ENCODE assay signal across 7 cellular contexts in genomic region chr5:12574298-12575093, GRCh38.
A peak's percentile ranks its signal among the peaks of the same experiment; 100 is the strongest.
DNase-seq lines count a peak whose midpoint lies in the region; ATAC-seq, FAIRE-seq and TF ChIP-seq lines count a peak whose summit lies in the region.
"Not testable (repeated sequence)": the region's sequence is repeated elsewhere in the genome, so short reads cannot be mapped to it uniquely, and the experiment has no call there.

No MANE protein-coding gene starts in this region.

- H3K9me1 ChIP-seq in K562 (ENCODE audit: control insufficient read depth, insufficient read depth, low read length) = not testable (repeated sequence)

- in situ Hi-C loops in K562 (cut with MboI) = not testable (repeated sequence)

- 2% methylated on average over 21 of the region's 56 CpGs for WGBS in K562 (ENCODE audit: insufficient coverage, low coverage, missing lambda C conversion rate)
- 93 to 98% methylated on average over 28 to 33 of the region's 56 CpGs for WGBS in lower leg skin, 2 donors

- CTCF ChIA-PET in K562 (lab: Yijun Ruan, JAX; ENCODE audit: low intra/inter-chr PET ratio) = not testable (repeated sequence)

- FAIRE-seq in K562 (lab: Jason Lieb, UNC) = not testable (repeated sequence)

- peak overlapping the region; percentile 79 to 95 for H3K9ac ChIP-seq in K562 (ENCODE audit: insufficient read depth in 1 of 2, low read depth in 2 of 2, low read length in 2 of 2)

- not testable (repeated sequence) for TF ChIP-seq EP300 in K562 (IDR thresholded peaks at IDR 0.05; ENCODE audit: low read length)

- not testable (repeated sequence) for BruUV-seq in K562 (replicated peaks; lab: Mats Ljungman, UMichigan)

- H2AFZ ChIP-seq in K562 (ENCODE audit: low read depth, low read length) = peak overlapping the region; percentile 76

- not testable (repeated sequence) for H3K27me3 ChIP-seq in K562 (ENCODE audit: control insufficient read depth in 2 of 2, insufficient read depth in 2 of 2, low read length in 2 of 2)

- peaks cover 22% of the 10 kb centered on the region for H3K36me3 ChIP-seq in K562 (ENCODE audit: control insufficient read depth, insufficient read depth, low read length)

- peak; percentile 88 for DNase-seq in DMS53 (lab: John Stamatoyannopoulos, UW)
- peak; percentile 89 for DNase-seq in NCI-H1105 (lab: John Stamatoyannopoulos, UW)
- DNase-seq in NCI-H1930 (lab: John Stamatoyannopoulos, UW) = peak; percentile 87 to 88
- DNase-seq in NCI-H510A treated with DMSO at 0.1 percent for 48 hours (lab: John Stamatoyannopoulos, UW) = peak; percentile 90
- peak; percentile 94 for DNase-seq in RPMI8226
- peak; percentile 50 to 93 (median 58) for DNase-seq in K562 (ENCODE audit: extremely low read depth in 1 of 4, low spot score in 3 of 4)
- not testable (repeated sequence) for DNase-seq in lower leg skin (ENCODE audit: low spot score in 2 of 2)

- not testable (repeated sequence) for H4K20me1 ChIP-seq in K562 (replicated peaks; ENCODE audit: control insufficient read depth, insufficient read depth, low read length)

- not testable (repeated sequence) for H3K4me1 ChIP-seq in K562 (replicated peaks in 1 of 2; ENCODE audit: control insufficient read depth in 2 of 2, insufficient read depth in 2 of 2, low read length in 2 of 2)

- not testable (repeated sequence) for H3K9me3 ChIP-seq in K562 (replicated peaks; ENCODE audit: control insufficient read depth, insufficient read depth, low read depth, low read length)

- peak overlapping the region; percentile 80 for H3K27ac ChIP-seq in K562 (ENCODE audit: extremely low read depth, low read depth, low read length)

- peak; percentile 98 for ATAC-seq in K562

- peak overlapping the region; percentile 79 for H3K4me2 ChIP-seq in K562 (ENCODE audit: insufficient read depth, low read length)

- peak overlapping the region; percentile 61 for H3K4me3 ChIP-seq in K562
- H3K4me3 ChIP-seq in lower leg skin (ENCODE audit: low read depth, poor library complexity, severe bottlenecking) = peak overlapping the region; percentile 12

- peaks cover 54% of the 10 kb centered on the region for H3K79me2 ChIP-seq in K562 (ENCODE audit: control insufficient read depth, insufficient read depth, low read length)

- not testable (repeated sequence) for TF ChIP-seq CTCF in K562 (IDR thresholded peaks at IDR 0.05 in 2 of 3, conservative IDR thresholded peaks at IDR 0.05 in 1 of 3; ENCODE audit: insufficient read depth in 2 of 3, low read depth in 1 of 3, low read length in 3 of 3); lower leg skin (IDR thresholded peaks at IDR 0.05)

- POLR2A ChIA-PET in K562 (lab: Yijun Ruan, JAX) = interaction anchor here (0.7 to 1.2 kb wide), 2 partner anchors 13 to 20 kb away, joined by 3 read pairs; no protein-coding TSS in a partner anchor

- TF ChIP-seq POLR2A in K562 (conservative IDR thresholded peaks at IDR 0.05) = peak; percentile 78
- not testable (repeated sequence) for TF ChIP-seq POLR2A in lower leg skin (IDR thresholded peaks at IDR 0.05)

- intact Hi-C loops in K562 (cut with micrococcal nuclease) = loop anchor here (1.0 kb wide), 1 partner anchor 41 kb away; no protein-coding TSS in a partner anchor
- intact Hi-C loops in lower leg skin (cut with DNase I; ENCODE audit: low total_unique reads) = not testable (repeated sequence)

- not testable (repeated sequence) for TF ChIP-seq RAD21 in K562 (CRISPR knock-in tag; conservative IDR thresholded peaks at IDR 0.05 in 1 of 2, IDR thresholded peaks at IDR 0.05 in 1 of 2)

TF ChIP-seq in K562, 482 proteins besides CTCF, POLR2A, EP300 and RAD21 (continues in another document):
- TF ChIP-seq CREM (IDR thresholded peaks at IDR 0.05; ENCODE audit: low read depth) (peak; percentile 42), EGR1 (conservative IDR thresholded peaks at IDR 0.05) (peak; percentile 82), CHD2 (IDR thresholded peaks at IDR 0.05; ENCODE audit: low read depth, low read length) (peak; percentile 87), ZNF740 (CRISPR knock-in tag; IDR thresholded peaks at IDR 0.05) (peak; percentile 40; the same call in 1 of the 2 replicates), NRF1 (conservative IDR thresholded peaks at IDR 0.05 in 1 of 2, IDR thresholded peaks at IDR 0.05 in 1 of 2) (peak; percentile 84 to 86), E2F3 (CRISPR knock-in tag; IDR thresholded peaks at IDR 0.05) (0 out of 2 replicates have a peak, but pooled peaks have one; percentile 25), MGA (IDR thresholded peaks at IDR 0.05) (peak; percentile 93)
- not testable (repeated sequence) for TF ChIP-seq ZNF740 (tag; IDR thresholded peaks at IDR 0.05)
